1 cellular context compared by ENCODE assay signal in genomic region chr2:156342252-156343095, GRCh38.
A peak's percentile ranks its signal among the peaks of the same experiment; 100 is the strongest.
TF ChIP-seq lines count a peak whose summit lies in the region.

No MANE protein-coding gene starts in this region.

TF ChIP-seq in GM12878, 131 proteins besides CTCF, POLR2A, EP300 and RAD21 (continued from another document):
- TF ChIP-seq ZNF592 (IDR thresholded peaks at IDR 0.05): peak; percentile 55; the same call in 1 of the 2 replicates
- TF ChIP-seq BHLHE40 (IDR thresholded peaks at IDR 0.05; ENCODE audit: borderline replicate concordance in 1 of 2, low read depth in 2 of 2, low read length in 1 of 2): peak in 1 of 2 experiments; percentile 72; a peak in 2 of 4 replicates
- peak; percentile 79 for TF ChIP-seq DPF2 (IDR thresholded peaks at IDR 0.05)
- peak; percentile 36 for TF ChIP-seq MEF2B (IDR thresholded peaks at IDR 0.05; ENCODE audit: partially characterized antibody, poor library complexity, severe bottlenecking)
- peak; percentile 59; the same call in 1 of the 2 replicates for TF ChIP-seq RB1 (IDR thresholded peaks at IDR 0.05; ENCODE audit: borderline replicate concordance)
- TF ChIP-seq PML (IDR thresholded peaks at IDR 0.05; ENCODE audit: low read length): peak; percentile 84
- TF ChIP-seq KAT2A (conservative IDR thresholded peaks at IDR 0.05; ENCODE audit: control insufficient read depth, low read depth, low read length): no peak
- peak; percentile 52 for TF ChIP-seq MLLT1 (IDR thresholded peaks at IDR 0.05)
- peak; percentile 40 for TF ChIP-seq RUNX3 (IDR thresholded peaks at IDR 0.05; ENCODE audit: low read length)
- TF ChIP-seq RELB (IDR thresholded peaks at IDR 0.05; ENCODE audit: low read depth): no peak; the same call in 1 of the 2 replicates
- no peak for TF ChIP-seq WRNIP1 (IDR thresholded peaks at IDR 0.05; ENCODE audit: borderline replicate concordance, low read depth, low read length)
- no peak for TF ChIP-seq FOS (IDR thresholded peaks at IDR 0.05; ENCODE audit: borderline replicate concordance, extremely low read depth, insufficient read length)
- peak; percentile 82 for TF ChIP-seq BACH1 (IDR thresholded peaks at IDR 0.05; ENCODE audit: borderline replicate concordance)
- peak; percentile 50; the same call in 1 of the 2 replicates for TF ChIP-seq ZNF687 (IDR thresholded peaks at IDR 0.05)
- TF ChIP-seq PAX5 (IDR thresholded peaks at IDR 0.05; ENCODE audit: borderline replicate concordance, low read depth, low read length): peak; percentile 70; the same call in 1 of the 2 replicates
- TF ChIP-seq MAX (IDR thresholded peaks at IDR 0.05; ENCODE audit: low read depth, low read length): peak; percentile 42; the same call in 1 of the 2 replicates
- peak; percentile 93 for TF ChIP-seq IKZF1 (conservative IDR thresholded peaks at IDR 0.05)
- peak; percentile 86 for TF ChIP-seq POLR2AphosphoS5 (IDR thresholded peaks at IDR 0.05; ENCODE audit: low read length)
- no peak for TF ChIP-seq ESRRA (IDR thresholded peaks at IDR 0.05; ENCODE audit: low read length)
- TF ChIP-seq TCF3 (IDR thresholded peaks at IDR 0.05; ENCODE audit: borderline replicate concordance, insufficient read depth, low read depth, low read length): 0 out of 2 replicates have a peak, but pooled peaks have one; percentile 16
- TF ChIP-seq MXI1 (IDR thresholded peaks at IDR 0.05; ENCODE audit: low read depth, low read length): peak; percentile 56
- TF ChIP-seq TAF1 (IDR thresholded peaks at IDR 0.05; ENCODE audit: borderline replicate concordance, low read depth, low read length): peak; percentile 68; the same call in 1 of the 2 replicates
- TF ChIP-seq SIN3A (IDR thresholded peaks at IDR 0.05; ENCODE audit: low read depth, low read length): no peak
- TF ChIP-seq NRF1 (conservative IDR thresholded peaks at IDR 0.05; ENCODE audit: low read depth, low read length): peak; percentile 32; the same call in 1 of the 2 replicates
- TF ChIP-seq SMAD5 (IDR thresholded peaks at IDR 0.05; ENCODE audit: low read depth): 0 out of 2 replicates have a peak, but pooled peaks have one; percentile 51
- no peak for TF ChIP-seq CEBPZ (IDR thresholded peaks at IDR 0.05; ENCODE audit: low read depth, low read length)
- peak; percentile 75 to 81 for TF ChIP-seq IKZF2 (IDR thresholded peaks at IDR 0.05)
- TF ChIP-seq TCF12 (IDR thresholded peaks at IDR 0.05; ENCODE audit: low read depth, low read length): peak; percentile 35; the same call in 1 of the 2 replicates
- TF ChIP-seq CREB1 (IDR thresholded peaks at IDR 0.05; ENCODE audit: low read depth): peak; percentile 84
- TF ChIP-seq E2F8 (IDR thresholded peaks at IDR 0.05; ENCODE audit: low read depth, partially characterized antibody): no peak
- TF ChIP-seq MTA2 (IDR thresholded peaks at IDR 0.05; ENCODE audit: low read depth): peak; percentile 31; the same call in 1 of the 2 replicates
- peak; percentile 40; the same call in 1 of the 3 replicates for TF ChIP-seq POU2F2 (IDR thresholded peaks at IDR 0.05; ENCODE audit: borderline replicate concordance, low read depth, low read length)
